Comparison of ENCODE assay signal across 1 cellular context in the genomic region with DNA sequence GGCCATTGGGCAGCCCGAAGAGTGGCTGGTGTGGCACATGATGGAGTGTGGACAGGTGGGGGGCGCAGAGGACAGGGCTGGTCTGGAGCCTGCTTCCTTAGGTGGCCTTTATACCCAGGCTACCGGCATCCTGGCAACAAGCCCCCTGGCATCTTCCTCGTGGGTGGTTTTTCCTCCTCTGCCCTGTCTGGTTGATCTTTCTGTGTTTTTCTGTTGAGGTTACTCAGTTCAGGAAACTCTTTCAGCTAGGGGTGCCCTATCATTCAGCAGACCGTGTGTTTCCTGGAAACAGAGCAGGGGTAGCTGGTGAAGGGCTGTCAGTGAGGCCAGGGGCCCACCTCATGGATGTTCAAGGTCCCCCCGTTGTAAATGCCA.
TF ChIP-seq lines count a peak whose summit lies in the region.

KRTAP12-4 (minus strand) TSS at position 84 of the 375 bp plus-strand sequence; CDS start at position 39, 45 bp downstream.

TF ChIP-seq in H1, 55 proteins besides CTCF, POLR2A, EP300 and RAD21:
- TF ChIP-seq CEBPB (IDR thresholded peaks at IDR 0.05; ENCODE audit: low read depth, low read length) (no peak), POLR2AphosphoS5 (IDR thresholded peaks at IDR 0.05; ENCODE audit: low read depth, low read length) (no peak), SUZ12 (IDR thresholded peaks at IDR 0.05; ENCODE audit: low read length) (no peak), PHF8 (conservative IDR thresholded peaks at IDR 0.05; ENCODE audit: low read depth, low read length) (no peak), TEAD4 (IDR thresholded peaks at IDR 0.05; ENCODE audit: low read depth, low read length) (no peak), RNF2 (IDR thresholded peaks at IDR 0.05; ENCODE audit: borderline replicate concordance, low read depth, low read length, missing control alignments, poor library complexity, severe bottlenecking) (no peak), CREB1 (IDR thresholded peaks at IDR 0.05) (no peak), FOSL1 (IDR thresholded peaks at IDR 0.05; ENCODE audit: insufficient read depth, low read depth, low read length) (no peak), SIX5 (IDR thresholded peaks at IDR 0.05; ENCODE audit: low read depth, low read length) (no peak), CBX5 (IDR thresholded peaks at IDR 0.05; ENCODE audit: low read depth, low read length) (no peak), SIN3A (conservative IDR thresholded peaks at IDR 0.05 in 1 of 2, IDR thresholded peaks at IDR 0.05 in 1 of 2; ENCODE audit: low read depth in 1 of 2, low read length in 2 of 2) (no peak), YY1 (IDR thresholded peaks at IDR 0.05; ENCODE audit: low read depth, low read length) (no peak), BCL11A (IDR thresholded peaks at IDR 0.05; ENCODE audit: low read depth in 2 of 2, low read length in 2 of 2) (no peak)
- TF ChIP-seq, protein P1, sequence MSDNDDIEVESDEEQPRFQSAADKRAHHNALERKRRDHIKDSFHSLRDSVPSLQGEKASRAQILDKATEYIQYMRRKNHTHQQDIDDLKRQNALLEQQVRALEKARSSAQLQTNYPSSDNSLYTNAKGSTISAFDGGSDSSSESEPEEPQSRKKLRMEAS (IDR thresholded peaks at IDR 0.05): no peak
